In genomic region chr9:5614985-5615384, GRCh38 we compare ENCODE assay signal across 35 cellular contexts.
"Had no signal": no experiment of that assay in that cellular context is flagged by ENCODE, and none has a peak within 500 bp of the region (broad histone marks: within the 10 kb centered on the region; RNA-seq: fewer than 3 reads in every experiment).

No MANE protein-coding gene starts in this region.

- H3K27me3 Mint-ChIP-seq: activated CD8-positive, alpha-beta T cell treated with anti-CD3 and anti-CD28 coated beads for 36 hours; activated naive CD8-positive, alpha-beta T cell treated with anti-CD3 and anti-CD28 coated beads for 36 hours; activated T-helper 17 cell treated with anti-CD3 and anti-CD28 coated beads, Interleukin-2, amount 50 U/mL, for 72 hours had no signal

- H3K9me3 ChIP-seq: Peyer's patch, SJSA1, SK-N-SH had no signal

- H3K4me3 Mint-ChIP-seq: activated CD8-positive, alpha-beta T cell treated with anti-CD3 and anti-CD28 coated beads for 36 hours; activated naive CD8-positive, alpha-beta T cell treated with anti-CD3 and anti-CD28 coated beads for 36 hours; activated T-cell treated with anti-CD3 and anti-CD28 coated beads, Interleukin-2, amount 50 U/mL, for 72 hours; activated T-helper 17 cell treated with anti-CD3 and anti-CD28 coated beads, Interleukin-2, amount 50 U/mL, for 72 hours; T-helper 1 cell treated with Interleukin-12 subunit alpha and Interleukin-12 subunit beta and Interleukin-4 antibody, amounts not matched to agents 30 μg/mL and 1 μg/mL, for 36 hours; T-helper 2 cell treated with Interferon-gamma antibody and Interleukin-4, amounts not matched to agents 5 μg/mL and 100 μg/mL, for 36 hours had no signal

- DNase-seq: activated CD4-positive, alpha-beta T cell treated with anti-CD3 and anti-CD28 coated beads for 1 hour; activated CD4-positive, alpha-beta T cell treated with anti-CD3 and anti-CD28 coated beads for 48 hours; activated CD4-positive, CD25-positive, alpha-beta regulatory T cell; activated CD8-positive, alpha-beta T cell treated with anti-CD3 and anti-CD28 coated beads for 36 hours; activated effector memory CD4-positive, alpha-beta T cell treated with anti-CD3 and anti-CD28 coated beads, Interleukin-2, amount 50 U/mL, for 16 hours; activated naive CD4-positive, alpha-beta T cell; activated naive CD4-positive, alpha-beta T cell treated with anti-CD3 and anti-CD28 coated beads, Interleukin-2, amount 50 U/mL, for 16 hours; activated naive CD8-positive, alpha-beta T cell treated with anti-CD3 and anti-CD28 coated beads for 36 hours; activated T-cell treated with anti-CD3 and anti-CD28 coated beads, Interleukin-2, amount 50 U/mL, for 1 hour; activated T-cell treated with anti-CD3 and anti-CD28 coated beads, Interleukin-2, amount 50 U/mL, for 72 hours; amniotic stem cell; aorta; brain microvascular endothelial cell; central memory CD4-positive, alpha-beta T cell; Karpas-422; NCI-H1048; NCI-H1105 treated with DMSO at 0.1 percent for 48 hours; NCI-H1436; NCI-H1694; NCI-H1930; NCI-H2081 treated with DMSO at 0.1 percent for 48 hours; NCI-H226; NCI-H446 treated with DMSO at 0.1 percent for 48 hours; NCI-H524; NCI-H69; NCI-H82; PC-3; Peyer's patch; RPMI8226; SHP77 treated with DMSO at 0.1 percent for 48 hours; SK-N-SH had no signal

- H3K27ac Mint-ChIP-seq: activated CD8-positive, alpha-beta T cell treated with anti-CD3 and anti-CD28 coated beads for 36 hours; activated T-cell treated with anti-CD3 and anti-CD28 coated beads, Interleukin-2, amount 50 U/mL, for 72 hours; activated T-helper 17 cell treated with anti-CD3 and anti-CD28 coated beads, Interleukin-2, amount 50 U/mL, for 72 hours had no signal

- H3K36me3 ChIP-seq: brain microvascular endothelial cell, Peyer's patch, SJSA1 had no signal

- H3K9me2 ChIP-seq: SK-N-SH had no signal

- H3K27ac ChIP-seq: brain microvascular endothelial cell, Peyer's patch, SJSA1 had no signal

- H3K9me3 Mint-ChIP-seq: activated CD8-positive, alpha-beta T cell treated with anti-CD3 and anti-CD28 coated beads for 36 hours; activated naive CD8-positive, alpha-beta T cell treated with anti-CD3 and anti-CD28 coated beads for 36 hours; activated T-cell treated with anti-CD3 and anti-CD28 coated beads, Interleukin-2, amount 50 U/mL, for 72 hours; activated T-helper 17 cell treated with anti-CD3 and anti-CD28 coated beads, Interleukin-2, amount 50 U/mL, for 72 hours; T-helper 1 cell treated with Interleukin-12 subunit alpha and Interleukin-12 subunit beta and Interleukin-4 antibody, amounts not matched to agents 30 μg/mL and 1 μg/mL, for 36 hours; T-helper 2 cell treated with Interferon-gamma antibody and Interleukin-4, amounts not matched to agents 5 μg/mL and 100 μg/mL, for 36 hours had no signal

- H3K27me3 ChIP-seq: brain microvascular endothelial cell, Peyer's patch, SJSA1 had no signal

- H3K4me1 ChIP-seq: SJSA1 had no signal

- H3K4me3 ChIP-seq: Peyer's patch, SJSA1 had no signal

- H3K4me2 ChIP-seq: SK-N-SH had no signal

- ATAC-seq: activated CD8-positive, alpha-beta T cell treated with anti-CD3 and anti-CD28 coated beads for 36 hours; PC-3 had no signal
